Comparison of ENCODE assay signal across 23 cellular contexts in the genomic region with DNA sequence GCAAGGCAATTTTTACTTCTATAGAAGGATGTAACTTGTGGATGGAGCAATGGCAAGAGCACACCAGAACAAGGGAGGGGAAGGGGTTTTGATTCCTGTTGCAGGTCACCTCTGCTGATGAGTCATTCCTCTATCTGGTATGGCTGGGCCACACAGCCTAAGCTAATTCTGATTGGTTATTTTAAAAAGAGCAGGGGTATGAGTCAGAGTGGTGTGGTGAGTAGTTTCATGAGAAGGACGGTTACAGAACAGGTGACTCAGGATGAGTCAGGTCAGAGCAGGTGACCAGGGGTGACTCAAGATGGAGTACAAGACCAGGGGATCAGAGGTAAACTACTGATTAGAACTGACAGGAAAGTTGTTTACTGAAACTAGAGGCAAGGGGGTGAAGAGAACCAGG.
DNase-seq lines count a peak whose midpoint lies in the region; ATAC-seq lines count a peak whose summit lies in the region.
"Had no signal": no experiment of that assay in that cellular context is flagged by ENCODE, and none has a peak within 500 bp of the region (broad histone marks: within the 10 kb centered on the region; RNA-seq: fewer than 3 reads in every experiment).

No MANE protein-coding gene starts in this region.

- H3K9me3 ChIP-seq in T-helper 17 cell (ENCODE audit: control insufficient read depth, low read length, poor library complexity, severe bottlenecking) = no peaks in the 10 kb centered on the region
- H3K9me3 ChIP-seq: HAP-1, heart left ventricle, suprapubic skin, uterus had no signal

- DNase-seq in stimulated activated CD4-positive, alpha-beta T cell treated with anti-CD3 and anti-CD28 coated beads, Interleukin-15, amount 100 ng/mL, for 24 hours = peak; percentile 5
- DNase-seq in stimulated activated CD4-positive, alpha-beta T cell treated with anti-CD3 and anti-CD28 coated beads, Interleukin-4, amount 100 ng/mL, for 4 hours = no peak
- DNase-seq in HT1080 (ENCODE audit: low read depth) (peak; percentile 92), epithelial cell of prostate (ENCODE audit: low read depth, low spot score) (peak; percentile 78), T-helper 17 cell (no peak), COLO668 (lab: John Stamatoyannopoulos, UW; ENCODE audit: unreplicated experiment) (no peak), T1000 (lab: John Stamatoyannopoulos, UW) (no peak)
- DNase-seq: CD4-positive, alpha-beta memory T cell; cortex of kidney; DMS53; heart left ventricle; naive thymus-derived CD4-positive, alpha-beta T cell; NCI-H1048; NCI-H187; NCI-H69; occipital lobe; T-helper 9 cell; uterus had no signal

- H3K27ac Mint-ChIP-seq in T-helper 17 cell = no peak overlapping the region
- H3K27ac Mint-ChIP-seq: CD4-positive, alpha-beta memory T cell; naive thymus-derived CD4-positive, alpha-beta T cell; WTC11 had no signal

- H3K27me3 Mint-ChIP-seq in T-helper 17 cell = no peaks in the 10 kb centered on the region
- H3K27me3 Mint-ChIP-seq: CD4-positive, alpha-beta memory T cell; naive thymus-derived CD4-positive, alpha-beta T cell had no signal

- no peak overlapping the region for H3K4me3 Mint-ChIP-seq in T-helper 17 cell
- H3K4me3 Mint-ChIP-seq: CD4-positive, alpha-beta memory T cell; naive thymus-derived CD4-positive, alpha-beta T cell; WTC11 had no signal

- H3K36me3 Mint-ChIP-seq in T-helper 17 cell (ENCODE audit: low read depth) = peaks cover 2% of the 10 kb centered on the region
- H3K36me3 Mint-ChIP-seq: CD4-positive, alpha-beta memory T cell had no signal

- H3K27ac ChIP-seq in epithelial cell of prostate = peak overlapping the region; percentile 79
- H3K27ac ChIP-seq: heart left ventricle, suprapubic skin, uterus had no signal

- ATAC-seq in T-helper 17 cell = no peak
- ATAC-seq: GM12878; heart left ventricle; K562; naive thymus-derived CD4-positive, alpha-beta T cell; WTC11 had no signal

- no peaks in the 10 kb centered on the region for H3K4me1 Mint-ChIP-seq in T-helper 17 cell
- H3K4me1 Mint-ChIP-seq: CD4-positive, alpha-beta memory T cell; WTC11 had no signal

Comparison
In these comparisons a context has a peak if more than half of its experiments do, and no peak if none do; other contexts are left out.
1. DNase-seq: peak in stimulated activated CD4-positive, alpha-beta T cell treated with anti-CD3 and anti-CD28 coated beads, Interleukin-15, amount 100 ng/mL, for 24 hours (single experiment), HT1080 (single experiment) and epithelial cell of prostate (single experiment); none in stimulated activated CD4-positive, alpha-beta T cell treated with anti-CD3 and anti-CD28 coated beads, Interleukin-4, amount 100 ng/mL, for 4 hours (0 of 2), T-helper 17 cell (0 of 3), COLO668 (single experiment) and T1000 (single experiment).